ENCODE assay signal across 2 cellular contexts in genomic region chr2:212940816-212941215, GRCh38.
TF ChIP-seq lines count a peak whose summit lies in the region.

No MANE protein-coding gene starts in this region.

TF ChIP-seq in GM23338, 12 proteins besides CTCF, POLR2A, EP300 and RAD21 (continued from another document):
- peak; percentile 39; the same call in 1 of the 2 replicates for TF ChIP-seq ZNF462 (CRISPR knock-in tag; IDR thresholded peaks at IDR 0.05)
- TF ChIP-seq, protein P1, sequence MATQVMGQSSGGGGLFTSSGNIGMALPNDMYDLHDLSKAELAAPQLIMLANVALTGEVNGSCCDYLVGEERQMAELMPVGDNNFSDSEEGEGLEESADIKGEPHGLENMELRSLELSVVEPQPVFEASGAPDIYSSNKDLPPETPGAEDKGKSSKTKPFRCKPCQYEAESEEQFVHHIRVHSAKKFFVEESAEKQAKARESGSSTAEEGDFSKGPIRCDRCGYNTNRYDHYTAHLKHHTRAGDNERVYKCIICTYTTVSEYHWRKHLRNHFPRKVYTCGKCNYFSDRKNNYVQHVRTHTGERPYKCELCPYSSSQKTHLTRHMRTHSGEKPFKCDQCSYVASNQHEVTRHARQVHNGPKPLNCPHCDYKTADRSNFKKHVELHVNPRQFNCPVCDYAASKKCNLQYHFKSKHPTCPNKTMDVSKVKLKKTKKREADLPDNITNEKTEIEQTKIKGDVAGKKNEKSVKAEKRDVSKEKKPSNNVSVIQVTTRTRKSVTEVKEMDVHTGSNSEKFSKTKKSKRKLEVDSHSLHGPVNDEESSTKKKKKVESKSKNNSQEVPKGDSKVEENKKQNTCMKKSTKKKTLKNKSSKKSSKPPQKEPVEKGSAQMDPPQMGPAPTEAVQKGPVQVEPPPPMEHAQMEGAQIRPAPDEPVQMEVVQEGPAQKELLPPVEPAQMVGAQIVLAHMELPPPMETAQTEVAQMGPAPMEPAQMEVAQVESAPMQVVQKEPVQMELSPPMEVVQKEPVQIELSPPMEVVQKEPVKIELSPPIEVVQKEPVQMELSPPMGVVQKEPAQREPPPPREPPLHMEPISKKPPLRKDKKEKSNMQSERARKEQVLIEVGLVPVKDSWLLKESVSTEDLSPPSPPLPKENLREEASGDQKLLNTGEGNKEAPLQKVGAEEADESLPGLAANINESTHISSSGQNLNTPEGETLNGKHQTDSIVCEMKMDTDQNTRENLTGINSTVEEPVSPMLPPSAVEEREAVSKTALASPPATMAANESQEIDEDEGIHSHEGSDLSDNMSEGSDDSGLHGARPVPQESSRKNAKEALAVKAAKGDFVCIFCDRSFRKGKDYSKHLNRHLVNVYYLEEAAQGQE (IDR thresholded peaks at IDR 0.05; ENCODE audit: unreplicated experiment): no peak

TF ChIP-seq in H1, 55 proteins besides CTCF, POLR2A, EP300 and RAD21 (continued from another document):
- TF ChIP-seq SIN3A (conservative IDR thresholded peaks at IDR 0.05 in 1 of 2, IDR thresholded peaks at IDR 0.05 in 1 of 2; ENCODE audit: low read depth in 1 of 2, low read length in 2 of 2) (no peak), ASH2L (IDR thresholded peaks at IDR 0.05; ENCODE audit: low read length) (peak; percentile 81), TAF7 (optimal IDR thresholded peaks at IDR 0.05; ENCODE audit: borderline replicate concordance, low read depth, low read length) (no peak), KDM4A (IDR thresholded peaks at IDR 0.05; ENCODE audit: low read depth, low read length, severe bottlenecking) (no peak), RBBP5 (IDR thresholded peaks at IDR 0.05; ENCODE audit: borderline replicate concordance, low read depth, low read length) (peak; percentile 78; the same call in 1 of the 2 replicates), CHD7 (IDR thresholded peaks at IDR 0.05; ENCODE audit: insufficient replicate concordance, low read length) (peak; percentile 30)
